In the genomic region with DNA sequence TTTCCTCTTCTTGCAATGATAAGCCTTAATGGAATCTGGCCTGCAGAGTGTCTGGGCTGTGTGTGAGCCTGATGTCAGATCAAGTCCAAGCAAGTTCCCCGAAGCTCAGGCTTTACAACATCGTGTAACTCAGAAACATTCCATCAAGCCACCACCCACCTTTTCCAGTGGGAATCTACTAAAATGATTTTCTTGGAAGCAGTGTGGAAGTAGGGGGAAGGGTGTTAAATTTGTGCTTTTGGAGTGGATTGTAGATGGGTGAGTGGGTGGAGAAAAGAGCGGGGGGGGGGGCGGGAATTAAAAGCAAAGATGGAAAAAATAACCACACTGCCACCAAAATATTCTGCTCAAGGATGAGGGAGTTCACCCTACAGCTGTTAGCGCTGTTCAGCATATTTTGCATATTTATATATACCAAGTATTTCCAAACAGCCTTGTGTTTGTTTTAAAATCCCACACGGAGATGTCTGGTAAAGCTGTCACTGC, we compare ENCODE assay signal across 13 cellular contexts. TPM values are rescaled to one million over a fixed set of nuclear protein-coding genes. Genes with fewer than 3 reads are reported as not detected.
DNase-seq lines count a peak whose midpoint lies in the region; ATAC-seq and TF ChIP-seq lines count a peak whose summit lies in the region.
"Had no signal": no experiment of that assay in that cellular context is flagged by ENCODE, and none has a peak within 500 bp of the region (broad histone marks: within the 10 kb centered on the region; RNA-seq: fewer than 3 reads in every experiment).

No MANE protein-coding gene starts in this region.

- H3K27me3 ChIP-seq in mesendoderm (ENCODE audit: insufficient read depth, low read length, poor library complexity) (no peaks in the 10 kb centered on the region), upper lobe of left lung (no peaks in the 10 kb centered on the region)
- H3K27me3 ChIP-seq: neural progenitor cell had no signal

- H3K27ac ChIP-seq in mesendoderm (ENCODE audit: low read depth, low read length) (no peak overlapping the region), upper lobe of left lung (no peak overlapping the region)
- H3K27ac ChIP-seq: neural progenitor cell, PC-9 had no signal

- H2AK5ac ChIP-seq in mesendoderm (ENCODE audit: low read length), result no peak overlapping the region

- H3K4ac ChIP-seq in mesendoderm (ENCODE audit: low read depth, low read length), result no peak overlapping the region

- DNase-seq in NCI-H526 treated with DMSO at 0.1 percent for 48 hours (lab: John Stamatoyannopoulos, UW) (peak; percentile 68), fibroblast of mammary gland (ENCODE audit: low read depth) (peak; percentile 95), mesendoderm (peak; percentile 59), upper lobe of left lung (no peak), NCI-H2196 (lab: John Stamatoyannopoulos, UW; ENCODE audit: unreplicated experiment) (no peak), inferior parietal cortex (ENCODE audit: extremely low spot score) (no peak)
- DNase-seq in activated CD4-positive, CD25-positive, alpha-beta regulatory T cell treated with anti-CD3 and anti-CD28 coated beads, Interleukin-2, amount 50 U/mL, for 72 hours, result no peak
- DNase-seq in stimulated activated effector memory CD8-positive, alpha-beta T cell treated with anti-CD3 and anti-CD28 coated beads, Interleukin-12 subunit alpha, Interleukin-12 subunit beta, amount 100 ng/mL, for 72 hours (ENCODE audit: low spot score in 2 of 2), result no peak
- DNase-seq: activated T-cell treated with anti-CD3 and anti-CD28 coated beads, Interleukin-2, amount 50 U/mL, for 48 hours; NCI-H2081; PC-9; stimulated activated CD4-positive, alpha-beta T cell treated with anti-CD3 and anti-CD28 coated beads, Interleukin-4, amount 100 ng/mL, for 4 hours had no signal

- no peak for TF ChIP-seq EP300 in upper lobe of left lung (IDR thresholded peaks at IDR 0.05)

- H3K79me1 ChIP-seq in mesendoderm (ENCODE audit: low read length), result no peaks in the 10 kb centered on the region

- no peaks in the 10 kb centered on the region for H3K4me1 Mint-ChIP-seq in stimulated activated effector memory CD8-positive, alpha-beta T cell treated with anti-CD3 and anti-CD28 coated beads, Interleukin-12 subunit alpha, Interleukin-12 subunit beta, amount 100 ng/mL, for 72 hours

- H2BK15ac ChIP-seq in mesendoderm (replicated peaks; ENCODE audit: low read depth), result no peak overlapping the region

- no peak overlapping the region for H4K5ac ChIP-seq in mesendoderm (ENCODE audit: low read length)

- no peak overlapping the region for H3K4me3 Mint-ChIP-seq in stimulated activated effector memory CD8-positive, alpha-beta T cell treated with anti-CD3 and anti-CD28 coated beads, Interleukin-12 subunit alpha, Interleukin-12 subunit beta, amount 100 ng/mL, for 72 hours
- H3K4me3 Mint-ChIP-seq: neural progenitor cell had no signal

- peaks cover 13% of the 10 kb centered on the region for H3K9me3 Mint-ChIP-seq in stimulated activated effector memory CD8-positive, alpha-beta T cell treated with anti-CD3 and anti-CD28 coated beads, Interleukin-12 subunit alpha, Interleukin-12 subunit beta, amount 100 ng/mL, for 72 hours

- WGBS in mesendoderm (ENCODE audit: extremely low coverage, insufficient coverage, low lambda C conversion rate), result no CpG with 5 or more reads among the region's 6 CpGs
- whole genome bisulfite sequencing in upper lobe of left lung, 2 donors, result 67 to 73% methylated on average over 6 of the region's 6 CpGs

- H3K4me1 ChIP-seq in mesendoderm (ENCODE audit: control insufficient read depth, low read depth, low read length) (no peaks in the 10 kb centered on the region), upper lobe of left lung (peaks cover 0 to 2% (median 0%) of the 10 kb centered on the region in 4 donors)

- H3K9ac ChIP-seq in mesendoderm (ENCODE audit: low read length), result no peak overlapping the region
- H3K9ac ChIP-seq: neural progenitor cell had no signal

- no peak for TF ChIP-seq CTCF in fibroblast of mammary gland (conservative IDR thresholded peaks at IDR 0.05; ENCODE audit: control insufficient read depth, insufficient read depth, low read depth, low read length)
- TF ChIP-seq CTCF in upper lobe of left lung (IDR thresholded peaks at IDR 0.05), result no peak

- peak; percentile 59 to 89 for ATAC-seq in upper lobe of left lung (ENCODE audit: low FRiP score in 2 of 2)
- no peak for ATAC-seq in stimulated activated effector memory CD8-positive, alpha-beta T cell treated with anti-CD3 and anti-CD28 coated beads, Interleukin-12 subunit alpha, Interleukin-12 subunit beta, amount 100 ng/mL, for 72 hours

- no peak overlapping the region for H4K8ac ChIP-seq in mesendoderm (ENCODE audit: low read depth, low read length)

- H3K36me3 ChIP-seq in mesendoderm (ENCODE audit: control insufficient read depth, insufficient read depth, low read length), result no peaks in the 10 kb centered on the region
- H3K36me3 ChIP-seq in upper lobe of left lung, result peaks cover 0 to 3% (median 0%) of the 10 kb centered on the region in 4 donors
- H3K36me3 ChIP-seq: neural progenitor cell had no signal

- TF ChIP-seq POLR2A in upper lobe of left lung (IDR thresholded peaks at IDR 0.05), result no peak

- no peak overlapping the region for H3K18ac ChIP-seq in mesendoderm (ENCODE audit: low read length)

- H3K9me3 ChIP-seq in upper lobe of left lung, result no peaks in the 10 kb centered on the region

- H3K56ac ChIP-seq in mesendoderm (ENCODE audit: low read length), result no peak overlapping the region

- no peak overlapping the region for H3K4me3 ChIP-seq in fibroblast of mammary gland (ENCODE audit: control insufficient read depth, low read depth, low read length)
- no peak overlapping the region for H3K4me3 ChIP-seq in mesendoderm (ENCODE audit: low read length)
- no peak overlapping the region for H3K4me3 ChIP-seq in upper lobe of left lung
- H3K4me3 ChIP-seq: neural progenitor cell, PC-9 had no signal

- H3K4me2 ChIP-seq in mesendoderm (ENCODE audit: low read length), result no peak overlapping the region
- H3K4me2 ChIP-seq: neural progenitor cell, PC-9 had no signal

- H3K36me3 Mint-ChIP-seq in stimulated activated effector memory CD8-positive, alpha-beta T cell treated with anti-CD3 and anti-CD28 coated beads, Interleukin-12 subunit alpha, Interleukin-12 subunit beta, amount 100 ng/mL, for 72 hours, result no peaks in the 10 kb centered on the region
- H3K36me3 Mint-ChIP-seq: neural progenitor cell had no signal

- H3K27ac Mint-ChIP-seq in stimulated activated effector memory CD8-positive, alpha-beta T cell treated with anti-CD3 and anti-CD28 coated beads, Interleukin-12 subunit alpha, Interleukin-12 subunit beta, amount 100 ng/mL, for 72 hours, result no peak overlapping the region
- H3K27ac Mint-ChIP-seq: neural progenitor cell had no signal

- no peak overlapping the region for H2BK120ac ChIP-seq in mesendoderm (ENCODE audit: low read depth, low read length)

- no peak overlapping the region for H3K23ac ChIP-seq in mesendoderm (ENCODE audit: low read length)

- H2BK5ac ChIP-seq in mesendoderm (ENCODE audit: low read length), result no peak overlapping the region

- H3K79me2 ChIP-seq in mesendoderm (ENCODE audit: control insufficient read depth, insufficient read depth, low read length), result no peaks in the 10 kb centered on the region

RNA-seq across cellular contexts. Expression of gene VGLL3, which starts 53.6 kb away (rescaled TPM):
- polyA plus RNA-seq in mesendoderm (2013, experiment 1 of 2), result 12.8 TPM
- polyA plus RNA-seq in mesendoderm (2013, experiment 2 of 2), result 12.6 TPM
- total RNA-seq in upper lobe of left lung, result 10 to 100 TPM; 11.5 to 50.5 (median 38.3) TPM

Comparison
In these comparisons a context has a peak if more than half of its experiments do, and no peak if none do; other contexts are left out.
1. DNase-seq: peak in NCI-H526 treated with DMSO at 0.1 percent for 48 hours (single experiment), fibroblast of mammary gland (single experiment) and mesendoderm (single experiment); none in upper lobe of left lung (0 of 2), NCI-H2196 (single experiment), activated CD4-positive, CD25-positive, alpha-beta regulatory T cell treated with anti-CD3 and anti-CD28 coated beads, Interleukin-2, amount 50 U/mL, for 72 hours (single experiment), stimulated activated effector memory CD8-positive, alpha-beta T cell treated with anti-CD3 and anti-CD28 coated beads, Interleukin-12 subunit alpha, Interleukin-12 subunit beta, amount 100 ng/mL, for 72 hours (0 of 2) and inferior parietal cortex (single experiment).